16 cellular contexts compared by ENCODE assay signal in the genomic region with DNA sequence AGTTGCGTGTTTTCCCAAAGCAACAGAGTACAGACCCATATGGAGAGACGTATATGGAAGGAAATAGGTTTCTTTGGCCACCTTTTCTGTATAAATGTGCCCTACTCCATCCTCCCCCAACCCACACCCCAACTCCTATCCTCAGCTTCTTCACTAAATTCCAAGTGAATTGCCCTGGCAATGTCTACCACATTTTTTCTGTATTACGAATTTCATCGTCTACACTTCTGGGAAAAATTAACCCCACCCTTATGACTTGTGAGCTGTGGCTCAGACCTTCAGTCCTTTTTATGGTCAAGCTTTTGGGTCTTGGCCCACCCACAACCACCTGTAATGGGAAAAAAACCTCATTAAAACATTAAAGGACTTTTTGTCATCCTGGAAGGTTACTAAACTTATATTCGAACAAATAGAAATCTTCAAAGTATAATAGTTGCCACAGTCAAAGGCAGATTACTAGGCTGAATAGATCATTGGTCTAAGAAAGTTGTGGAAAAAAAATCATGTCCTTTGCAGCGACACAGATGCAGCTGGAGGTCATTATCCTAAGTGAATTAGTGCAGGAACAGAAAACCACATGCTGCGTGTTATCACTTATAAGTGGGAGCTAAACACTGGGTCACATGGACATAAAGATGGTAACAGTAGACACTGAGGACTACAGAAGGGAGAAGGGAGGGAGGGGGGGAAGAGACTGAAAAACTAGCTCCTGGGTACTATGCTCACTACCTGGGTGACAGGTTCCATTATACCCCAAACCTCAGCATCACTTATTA. TPM values are rescaled to one million over a fixed set of nuclear protein-coding genes. Genes with fewer than 3 reads are reported as not detected.
A peak's percentile ranks its signal among the peaks of the same experiment; 100 is the strongest.
DNase-seq lines count a peak whose midpoint lies in the region; TF ChIP-seq lines count a peak whose summit lies in the region.
"Had no signal": no experiment of that assay in that cellular context is flagged by ENCODE, and none has a peak within 500 bp of the region (broad histone marks: within the 10 kb centered on the region; RNA-seq: fewer than 3 reads in every experiment).

No MANE protein-coding gene starts in this region.

- DNase-seq in NCI-H146 (lab: John Stamatoyannopoulos, UW) (peak; percentile 17), NCI-H146 treated with DMSO at 0.1 percent for 48 hours (lab: John Stamatoyannopoulos, UW; ENCODE audit: unreplicated experiment) (no peak), NCI-H82 (lab: John Stamatoyannopoulos, UW) (peak; percentile 76), choroid plexus epithelial cell (ENCODE audit: low read depth) (peak; percentile 50), osteocyte (ENCODE audit: extremely low spot score, unreplicated experiment) (no peak), NCI-H748 treated with DMSO at 0.1 percent for 48 hours (lab: John Stamatoyannopoulos, UW) (no peak), GOT3 (lab: John Stamatoyannopoulos, UW) (no peak)
- no peak for DNase-seq in activated CD4-positive, alpha-beta T cell treated with anti-CD3 and anti-CD28 coated beads for 48 hours
- DNase-seq: effector CD8-positive, alpha-beta T cell; NCI-H187 treated with DMSO at 0.1 percent for 48 hours; pancreas; stimulated activated CD8-positive, alpha-beta memory T cell treated with anti-CD3 and anti-CD28 coated beads, Interleukin-4, amount 100 ng/mL, for 48 hours; transverse colon had no signal

- H3K27me3 Mint-ChIP-seq in osteocyte (ENCODE audit: unreplicated experiment) = no peaks in the 10 kb centered on the region
- H3K27me3 Mint-ChIP-seq: activated naive CD8-positive, alpha-beta T cell; memory B cell had no signal

- TF ChIP-seq CTCF in choroid plexus epithelial cell (conservative IDR thresholded peaks at IDR 0.05; ENCODE audit: low read depth, low read length) (no peak), osteocyte (IDR thresholded peaks at IDR 0.05) (no peak)

- H3K27ac Mint-ChIP-seq in osteocyte (ENCODE audit: unreplicated experiment) = peak overlapping the region; percentile 41
- H3K27ac Mint-ChIP-seq: activated naive CD8-positive, alpha-beta T cell; memory B cell had no signal

- H3K9me3 Mint-ChIP-seq in osteocyte (ENCODE audit: unreplicated experiment) = no peaks in the 10 kb centered on the region
- H3K9me3 Mint-ChIP-seq: memory B cell had no signal

- H3K4me3 ChIP-seq in choroid plexus epithelial cell (ENCODE audit: low read depth, low read length) = no peak overlapping the region
- H3K4me3 ChIP-seq: hepatocyte, pancreas, transverse colon had no signal

- H3K36me3 Mint-ChIP-seq in osteocyte (ENCODE audit: unreplicated experiment) = no peaks in the 10 kb centered on the region
- H3K36me3 Mint-ChIP-seq: activated naive CD8-positive, alpha-beta T cell; memory B cell had no signal

- no peak overlapping the region for H3K4me3 Mint-ChIP-seq in osteocyte (ENCODE audit: unreplicated experiment)
- H3K4me3 Mint-ChIP-seq: activated naive CD8-positive, alpha-beta T cell; memory B cell had no signal

- H3K4me1 Mint-ChIP-seq in osteocyte (ENCODE audit: unreplicated experiment) = peaks cover 35% of the 10 kb centered on the region

RNA-seq across cellular contexts. Expression of gene NFKBIA, which starts 15.7 kb away (rescaled TPM):
- total RNA-seq in osteocyte = 57.2 and 58.9 TPM in 2 replicates

Comparison
In these comparisons a context has a peak if more than half of its experiments do, and no peak if none do; other contexts are left out.
1. DNase-seq: peak in NCI-H146 (single experiment), NCI-H82 (single experiment) and choroid plexus epithelial cell (single experiment); none in NCI-H146 treated with DMSO at 0.1 percent for 48 hours (single experiment), osteocyte (single experiment), activated CD4-positive, alpha-beta T cell treated with anti-CD3 and anti-CD28 coated beads for 48 hours (single experiment), NCI-H748 treated with DMSO at 0.1 percent for 48 hours (single experiment) and GOT3 (single experiment).